ENCODE assay signal across 16 cellular contexts in the genomic region with DNA sequence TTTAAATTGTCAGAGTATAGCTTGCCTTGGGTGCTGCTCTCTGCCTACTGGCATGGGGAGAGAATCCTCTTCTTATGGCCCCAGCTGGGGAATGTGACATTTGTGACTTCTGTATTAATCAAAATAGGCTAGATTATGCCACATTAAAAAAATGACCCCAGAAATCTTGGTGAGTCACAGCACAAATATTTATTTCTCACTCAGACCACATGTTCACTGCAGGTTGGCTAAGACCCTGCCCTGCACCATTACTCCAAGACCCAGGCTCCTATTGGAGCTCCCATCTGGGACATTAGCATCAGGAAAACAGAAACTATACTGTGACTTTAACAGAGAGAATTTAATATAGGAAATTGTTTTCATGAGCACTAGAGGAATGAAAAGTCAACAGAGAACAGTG.
"Had no signal": no experiment of that assay in that cellular context is flagged by ENCODE, and none has a peak within 500 bp of the region (broad histone marks: within the 10 kb centered on the region; RNA-seq: fewer than 3 reads in every experiment).

No MANE protein-coding gene starts in this region.

- H3K36me3 ChIP-seq: right atrium auricular region had no signal

- H2AFZ ChIP-seq: parathyroid adenoma had no signal

- ATAC-seq: activated CD4-positive, CD25-positive, alpha-beta regulatory T cell treated with anti-CD3 and anti-CD28 coated beads, Interleukin-2, amount 50 U/mL, for 24 hours; stimulated activated naive CD8-positive, alpha-beta T cell treated with anti-CD3 and anti-CD28 coated beads, Interleukin-15, Interleukin-2, amounts not matched to agents 100 U/mL and 50 U/mL, for 24 hours had no signal

- H3K27ac ChIP-seq: dorsolateral prefrontal cortex, parathyroid adenoma, right atrium auricular region had no signal

- DNase-seq: activated CD4-positive, alpha-beta T cell treated with anti-CD3 and anti-CD28 coated beads, Interleukin-2, amount 50 U/mL, for 1 hour; activated naive CD8-positive, alpha-beta T cell treated with anti-CD3 and anti-CD28 coated beads for 36 hours; anterior cingulate cortex; dorsolateral prefrontal cortex; mammary epithelial cell; naive B cell; small intestine; stimulated activated CD4-positive, alpha-beta T cell treated with anti-CD3 and anti-CD28 coated beads, Interleukin-4, amount 100 ng/mL, for 4 hours; stimulated activated CD8-positive, alpha-beta memory T cell treated with anti-CD3 and anti-CD28 coated beads, Interleukin-4, amount 100 ng/mL, for 48 hours; stimulated activated naive CD8-positive, alpha-beta T cell treated with anti-CD3 and anti-CD28 coated beads, Interleukin-15, Interleukin-2, amounts not matched to agents 100 U/mL and 50 U/mL, for 24 hours; T-helper 9 cell; trophoblast cell had no signal

- H3K9me3 ChIP-seq: right atrium auricular region had no signal

- FAIRE-seq: islet of Langerhans, small intestine had no signal

- H3K4me1 ChIP-seq: parathyroid adenoma, right atrium auricular region had no signal

- H3K9ac ChIP-seq: parathyroid adenoma had no signal

- H3K4me3 ChIP-seq: dorsolateral prefrontal cortex, right atrium auricular region had no signal

- H3K27me3 ChIP-seq: right atrium auricular region had no signal
